10 cellular contexts compared by ENCODE assay signal in genomic region chr6:56938634-56939294, GRCh38. TPM values are rescaled to one million over a fixed set of nuclear protein-coding genes. Genes with fewer than 3 reads are reported as not detected.
DNase-seq lines count a peak whose midpoint lies in the region; ATAC-seq and TF ChIP-seq lines count a peak whose summit lies in the region.
"Had no signal": no experiment of that assay in that cellular context is flagged by ENCODE, and none has a peak within 500 bp of the region (broad histone marks: within the 10 kb centered on the region; RNA-seq: fewer than 3 reads in every experiment).

No MANE protein-coding gene starts in this region.

- H3K36me3 ChIP-seq in RWPE2 (ENCODE audit: low read depth) (no peaks in the 10 kb centered on the region), hepatocyte (replicated peaks; ENCODE audit: insufficient read depth, low read depth) (no peaks in the 10 kb centered on the region), transverse colon (no peaks in the 10 kb centered on the region)
- H3K36me3 ChIP-seq: ascending aorta, pancreas had no signal

- in situ Hi-C loops in transverse colon (cut with MboI; ENCODE audit: low pct_ligation_motif_present in 1 of 4, low pct_unique_long_range_greater_than_20kb in 1 of 4, low sequenced_read_pairs in 3 of 4), result no loop called here

- H3K4me2 ChIP-seq in hepatocyte, result no peak overlapping the region

- no peaks in the 10 kb centered on the region for H3K27me3 ChIP-seq in RWPE2 (ENCODE audit: insufficient read depth, poor library complexity, severe bottlenecking)
- no peaks in the 10 kb centered on the region for H3K27me3 ChIP-seq in hepatocyte
- H3K27me3 ChIP-seq in transverse colon, result no peaks in the 10 kb centered on the region
- H3K27me3 ChIP-seq: ascending aorta had no signal

- peak; percentile 88 for ATAC-seq in GM19463 (IDR thresholded peaks at IDR 0.05; ENCODE audit: unreplicated experiment)
- peak; percentile 99 for ATAC-seq in RWPE2 (ENCODE audit: low read depth)

- WGBS in hepatocyte (ENCODE audit: low lambda C conversion rate, missing lambda C conversion rate), result 71% methylated on average over 1 of the region's 1 CpG
- WGBS in transverse colon (ENCODE audit: low coverage in 1 of 2), 2 donors, result 42% methylated on average over 1 of the region's 1 CpG; no CpG with 5 or more reads in 1 of the 2 donors

- H3K4me3 ChIP-seq in AG09309 (ENCODE audit: control insufficient read depth, low read depth, low read length) (no peak overlapping the region), RWPE2 (ENCODE audit: severe bottlenecking) (no peak overlapping the region), hepatocyte (no peak overlapping the region), transverse colon (no peak overlapping the region)
- H3K4me3 ChIP-seq: ascending aorta, pancreas had no signal

- no peak for TF ChIP-seq POLR2A in transverse colon (IDR thresholded peaks at IDR 0.05)

- H3K9me3 ChIP-seq in RWPE2 (ENCODE audit: severe bottlenecking) (no peaks in the 10 kb centered on the region), hepatocyte (ENCODE audit: low read depth) (no peaks in the 10 kb centered on the region), transverse colon (peaks cover 2 to 10% of the 10 kb centered on the region in 2 donors)
- H3K9me3 ChIP-seq: pancreas had no signal

- no peak for TF ChIP-seq CTCF in AG09309 (IDR thresholded peaks at IDR 0.05; ENCODE audit: control insufficient read depth, insufficient read depth, low read depth, low read length, missing control alignments)
- no peak for TF ChIP-seq CTCF in RWPE2 (IDR thresholded peaks at IDR 0.05; ENCODE audit: poor library complexity, severe bottlenecking)
- TF ChIP-seq CTCF in hepatocyte (IDR thresholded peaks at IDR 0.05; ENCODE audit: poor library complexity), result no peak
- no peak for TF ChIP-seq CTCF in transverse colon (IDR thresholded peaks at IDR 0.05)

- no peaks in the 10 kb centered on the region for H4K20me1 ChIP-seq in hepatocyte (ENCODE audit: insufficient read depth, poor library complexity, severe bottlenecking)

- H2AFZ ChIP-seq in hepatocyte, result no peak overlapping the region

- peaks cover 14% of the 10 kb centered on the region for H3K4me1 ChIP-seq in RWPE2 (ENCODE audit: insufficient read depth, poor library complexity, severe bottlenecking)
- H3K4me1 ChIP-seq in hepatocyte (ENCODE audit: insufficient read depth), result no peaks in the 10 kb centered on the region
- no peaks in the 10 kb centered on the region for H3K4me1 ChIP-seq in transverse colon
- H3K4me1 ChIP-seq: ascending aorta, pancreas had no signal

- DNase-seq in AG09309 (ENCODE audit: low read depth) (peak; percentile 99), RWPE2 (ENCODE audit: low spot score) (peak; percentile 91), hepatocyte (ENCODE audit: low spot score) (peak; percentile 9), DMS153 treated with DMSO at 0.1 percent for 48 hours (lab: John Stamatoyannopoulos, UW; ENCODE audit: unreplicated experiment) (no peak), Ammon's horn (ENCODE audit: low spot score) (no peak), transverse colon (no peak), NCI-H2029 treated with DMSO at 0.1 percent for 48 hours (lab: John Stamatoyannopoulos, UW) (no peak)
- DNase-seq: pancreas had no signal

- intact Hi-C loops in transverse colon (cut with DNase I; ENCODE audit: low total_unique reads), result no loop called here

- no peak for TF ChIP-seq EP300 in transverse colon (IDR thresholded peaks at IDR 0.05; ENCODE audit: low read depth)

- no peaks in the 10 kb centered on the region for H3K79me2 ChIP-seq in hepatocyte

- H3K9me2 ChIP-seq in hepatocyte (replicated peaks; ENCODE audit: insufficient read depth), result no peaks in the 10 kb centered on the region

- H3K27ac ChIP-seq in RWPE2 (ENCODE audit: poor library complexity, severe bottlenecking) (peak overlapping the region; percentile 76), hepatocyte (no peak overlapping the region), transverse colon (no peak overlapping the region)
- H3K27ac ChIP-seq: ascending aorta, pancreas had no signal

RNA-seq across cellular contexts. Expression of gene BEND6, which starts 16.1 kb away (rescaled TPM):
- total RNA-seq in hepatocyte (1.2 and 2.4 TPM in 2 replicates), transverse colon (under 1 TPM in 2 of 4 donors, not detected in 2; 0.55 to 0.79 TPM)
- polyA plus RNA-seq in hepatocyte, result 2.0 and 2.5 TPM in 2 replicates

Comparison
In these comparisons a context has a peak if more than half of its experiments do, and no peak if none do; other contexts are left out.
1. DNase-seq: peak in AG09309 (single experiment), RWPE2 (single experiment) and hepatocyte (single experiment); none in DMS153 treated with DMSO at 0.1 percent for 48 hours (single experiment), Ammon's horn (single experiment), transverse colon (single experiment) and NCI-H2029 treated with DMSO at 0.1 percent for 48 hours (single experiment).